9 cellular contexts compared by ENCODE assay signal in genomic region chr7:19772858-19773337, GRCh38. TPM values are rescaled to one million over a fixed set of nuclear protein-coding genes. Genes with fewer than 3 reads are reported as not detected.
DNase-seq lines count a peak whose midpoint lies in the region; ATAC-seq, FAIRE-seq and TF ChIP-seq lines count a peak whose summit lies in the region.
"Had no signal": no experiment of that assay in that cellular context is flagged by ENCODE, and none has a peak within 500 bp of the region (broad histone marks: within the 10 kb centered on the region; RNA-seq: fewer than 3 reads in every experiment).

No MANE protein-coding gene starts in this region.

- intact Hi-C loops in activated CD4-positive, alpha-beta T cell treated with anti-CD3 and anti-CD28 coated beads for 36 hours (cut with DNase I, micrococcal nuclease): no loop called here
- intact Hi-C loops in thyroid gland (cut with DNase I): no loop called here

- no peak for ATAC-seq in activated CD4-positive, alpha-beta T cell treated with anti-CD3 and anti-CD28 coated beads for 36 hours

- peak overlapping the region; percentile 72 for H2AFZ ChIP-seq in astrocyte (ENCODE audit: low read depth, low read length)

- H3K27me3 Mint-ChIP-seq in activated CD4-positive, alpha-beta T cell treated with anti-CD3 and anti-CD28 coated beads for 36 hours: peaks cover 23% of the 10 kb centered on the region
- H3K27me3 Mint-ChIP-seq in activated CD4-positive, alpha-beta T cell treated with anti-CD3 and anti-CD28 coated beads, Interleukin-2, amount 10 ng/mL, durations not matched to agents 7 days and 5 days: peaks cover 31% of the 10 kb centered on the region
- peaks cover 31% of the 10 kb centered on the region for H3K27me3 Mint-ChIP-seq in astrocyte (ENCODE audit: low read depth, unreplicated experiment)

- H3K36me3 Mint-ChIP-seq in activated CD4-positive, alpha-beta T cell treated with anti-CD3 and anti-CD28 coated beads for 36 hours (ENCODE audit: low read depth): no peaks in the 10 kb centered on the region
- H3K36me3 Mint-ChIP-seq in activated CD4-positive, alpha-beta T cell treated with anti-CD3 and anti-CD28 coated beads, Interleukin-2, amount 10 ng/mL, durations not matched to agents 7 days and 5 days (ENCODE audit: low read depth): no peaks in the 10 kb centered on the region
- no peaks in the 10 kb centered on the region for H3K36me3 Mint-ChIP-seq in astrocyte (ENCODE audit: low read depth, unreplicated experiment)

- CTCF ChIA-PET in activated CD4-positive, alpha-beta T cell treated with anti-CD3 and anti-CD28 coated beads for 36 hours (lab: Charles Lee): interaction anchor here (0.9 to 1.2 kb wide), 2 partner anchors 25 to 58 kb away, joined by 3 read pairs; no protein-coding TSS in a partner anchor
- CTCF ChIA-PET in activated CD4-positive, alpha-beta T cell treated with anti-CD3 and anti-CD28 coated beads, Interleukin-2, amount 10 ng/mL, durations not matched to agents 7 days and 5 days (lab: Charles Lee): no interaction called here

- H3K27ac ChIP-seq in astrocyte (ENCODE audit: low read depth, low read length) (no peak overlapping the region), thyroid gland (no peak overlapping the region)
- H3K27ac ChIP-seq: C4-2B had no signal

- H3K27me3 ChIP-seq in astrocyte (ENCODE audit: insufficient read depth, low read length) (no peaks in the 10 kb centered on the region), kidney epithelial cell (ENCODE audit: control insufficient read depth, insufficient read depth, low read length) (no peaks in the 10 kb centered on the region), thyroid gland (no peaks in the 10 kb centered on the region)

- H3K27ac Mint-ChIP-seq in activated CD4-positive, alpha-beta T cell treated with anti-CD3 and anti-CD28 coated beads for 36 hours: no peak overlapping the region
- no peak overlapping the region for H3K27ac Mint-ChIP-seq in activated CD4-positive, alpha-beta T cell treated with anti-CD3 and anti-CD28 coated beads, Interleukin-2, amount 10 ng/mL, durations not matched to agents 7 days and 5 days
- H3K27ac Mint-ChIP-seq in astrocyte (ENCODE audit: unreplicated experiment): no peak overlapping the region

- POLR2A ChIA-PET in activated CD4-positive, alpha-beta T cell treated with anti-CD3 and anti-CD28 coated beads for 36 hours (lab: Charles Lee): no interaction called here
- POLR2A ChIA-PET in activated CD4-positive, alpha-beta T cell treated with anti-CD3 and anti-CD28 coated beads, Interleukin-2, amount 10 ng/mL, durations not matched to agents 7 days and 5 days (lab: Charles Lee): no interaction called here

- TF ChIP-seq CTCF in astrocyte (IDR thresholded peaks at IDR 0.05; ENCODE audit: insufficient read depth, low read depth, low read length) (no peak), kidney epithelial cell (IDR thresholded peaks at IDR 0.05; ENCODE audit: insufficient read depth, low read length, poor library complexity, severe bottlenecking) (no peak), thyroid gland (IDR thresholded peaks at IDR 0.05) (no peak)

- H3K4me1 ChIP-seq in astrocyte (ENCODE audit: insufficient read depth, low read length) (peaks cover 13% of the 10 kb centered on the region), thyroid gland (peaks cover 5 to 16% of the 10 kb centered on the region in 2 donors)

- H3K9ac ChIP-seq in astrocyte (ENCODE audit: low read length): no peak overlapping the region

- H3K4me1 Mint-ChIP-seq in activated CD4-positive, alpha-beta T cell treated with anti-CD3 and anti-CD28 coated beads for 36 hours: peaks cover 15% of the 10 kb centered on the region
- peaks cover 6% of the 10 kb centered on the region for H3K4me1 Mint-ChIP-seq in activated CD4-positive, alpha-beta T cell treated with anti-CD3 and anti-CD28 coated beads, Interleukin-2, amount 10 ng/mL, durations not matched to agents 7 days and 5 days
- H3K4me1 Mint-ChIP-seq in astrocyte (ENCODE audit: low read depth, unreplicated experiment): peaks cover 8% of the 10 kb centered on the region

- WGBS in thyroid gland, 2 donors: 1% methylated on average over 25 to 27 of the region's 27 CpGs

- peak; percentile 10 for DNase-seq in activated CD4-positive, alpha-beta T cell treated with anti-CD3 and anti-CD28 coated beads for 36 hours
- DNase-seq in activated CD4-positive, alpha-beta T cell treated with anti-CD3 and anti-CD28 coated beads, Interleukin-2, amount 10 ng/mL, durations not matched to agents 7 days and 5 days: no peak
- DNase-seq in astrocyte (ENCODE audit: low read depth): peak; percentile 42
- DNase-seq in kidney epithelial cell (ENCODE audit: low read depth): no peak
- DNase-seq in thyroid gland: peak; percentile 5 to 28
- DNase-seq in OCI-M2 (lab: John Stamatoyannopoulos, UW; ENCODE audit: unreplicated experiment): no peak
- DNase-seq in HT-29 (ENCODE audit: low spot score): no peak
- no peak for DNase-seq in T1000 (lab: John Stamatoyannopoulos, UW)

- H3K4me3 ChIP-seq in astrocyte (ENCODE audit: insufficient read depth, low read depth, low read length) (peak overlapping the region; percentile 57), kidney epithelial cell (ENCODE audit: low read depth, low read length) (peak overlapping the region; percentile 47), thyroid gland (replicated peaks in 1 of 3) (no peak overlapping the region)

- H3K9me3 ChIP-seq in astrocyte (ENCODE audit: insufficient read depth, low read depth, low read length) (no peaks in the 10 kb centered on the region), thyroid gland (no peaks in the 10 kb centered on the region)

- no peak for TF ChIP-seq POLR2A in thyroid gland (IDR thresholded peaks at IDR 0.05)

- H3K4me3 Mint-ChIP-seq in activated CD4-positive, alpha-beta T cell treated with anti-CD3 and anti-CD28 coated beads for 36 hours: peak overlapping the region; percentile 31
- no peak overlapping the region for H3K4me3 Mint-ChIP-seq in activated CD4-positive, alpha-beta T cell treated with anti-CD3 and anti-CD28 coated beads, Interleukin-2, amount 10 ng/mL, durations not matched to agents 7 days and 5 days
- H3K4me3 Mint-ChIP-seq in astrocyte (ENCODE audit: unreplicated experiment): peak overlapping the region; percentile 78

- no peaks in the 10 kb centered on the region for H4K20me1 ChIP-seq in astrocyte (ENCODE audit: insufficient read depth, low read length)

- peak overlapping the region; percentile 89 for H3K4me2 ChIP-seq in astrocyte (ENCODE audit: low read length)

- H3K9me3 Mint-ChIP-seq in activated CD4-positive, alpha-beta T cell treated with anti-CD3 and anti-CD28 coated beads for 36 hours (ENCODE audit: low read depth): no peaks in the 10 kb centered on the region
- H3K9me3 Mint-ChIP-seq in activated CD4-positive, alpha-beta T cell treated with anti-CD3 and anti-CD28 coated beads, Interleukin-2, amount 10 ng/mL, durations not matched to agents 7 days and 5 days: no peaks in the 10 kb centered on the region
- no peaks in the 10 kb centered on the region for H3K9me3 Mint-ChIP-seq in astrocyte (ENCODE audit: unreplicated experiment)

- H3K36me3 ChIP-seq in astrocyte (ENCODE audit: insufficient read depth, low read length): no peaks in the 10 kb centered on the region
- no peaks in the 10 kb centered on the region for H3K36me3 ChIP-seq in kidney epithelial cell (ENCODE audit: control insufficient read depth, insufficient read depth, low read length)
- H3K36me3 ChIP-seq in thyroid gland: no peaks in the 10 kb centered on the region

- no peak for FAIRE-seq in astrocyte (lab: Jason Lieb, UNC)

- H3K79me2 ChIP-seq in astrocyte (ENCODE audit: insufficient read depth, low read length): no peaks in the 10 kb centered on the region

RNA-seq across cellular contexts. Expression of gene TMEM196, which starts 0.5 kb away (rescaled TPM):
- not detected for total RNA-seq in activated CD4-positive, alpha-beta T cell treated with anti-CD3 and anti-CD28 coated beads for 36 hours
- total RNA-seq in activated CD4-positive, alpha-beta T cell treated with anti-CD3 and anti-CD28 coated beads, Interleukin-2, amount 10 ng/mL, durations not matched to agents 7 days and 5 days: not detected
- total RNA-seq in astrocyte: not detected in 2 replicates
- total RNA-seq in kidney epithelial cell: not detected in 2 replicates
- not detected for total RNA-seq in thyroid gland
- total RNA-seq in HT-29 (2014; rRNA removed; shearing (Covaris generic)): not detected in 2 replicates

Comparison
In these comparisons a context has a peak if more than half of its experiments do, and no peak if none do; other contexts are left out.
1. DNase-seq: peak in activated CD4-positive, alpha-beta T cell treated with anti-CD3 and anti-CD28 coated beads for 36 hours (single experiment), astrocyte (single experiment) and thyroid gland (2 of 2); none in activated CD4-positive, alpha-beta T cell treated with anti-CD3 and anti-CD28 coated beads, Interleukin-2, amount 10 ng/mL, durations not matched to agents 7 days and 5 days (single experiment), kidney epithelial cell (single experiment), OCI-M2 (single experiment), HT-29 (single experiment) and T1000 (single experiment).
2. H3K4me3 ChIP-seq: peak in astrocyte (single experiment) and kidney epithelial cell (single experiment); none in thyroid gland (0 of 3).